In the genomic region with DNA sequence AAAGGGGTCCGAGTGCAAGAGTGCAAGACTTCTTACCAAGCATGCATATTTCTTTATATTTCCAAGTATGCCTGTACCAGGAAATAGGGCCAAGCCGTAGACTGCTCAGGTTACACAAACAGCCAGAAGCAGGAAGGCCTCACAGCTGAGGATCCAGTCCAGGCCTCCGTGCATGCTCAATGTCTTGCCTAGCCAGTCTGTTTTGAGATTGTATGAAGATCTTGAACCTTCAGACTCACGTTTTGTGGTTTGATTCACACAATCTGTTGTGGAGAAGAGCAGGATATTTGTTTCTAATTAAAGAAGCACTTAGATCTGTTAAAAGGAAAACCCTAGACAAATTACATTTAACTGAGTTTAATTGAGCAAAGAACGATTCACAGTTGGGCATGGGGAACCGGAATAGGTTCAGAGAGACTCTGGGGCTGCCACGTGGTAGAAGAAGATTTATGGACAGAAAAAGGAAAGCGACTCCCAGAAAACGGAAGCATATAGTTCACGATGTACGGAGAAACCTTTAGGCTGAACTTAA, we compare ENCODE assay signal across 8 cellular contexts. TPM values are rescaled to one million over a fixed set of nuclear protein-coding genes. Genes with fewer than 3 reads are reported as not detected.
DNase-seq lines count a peak whose midpoint lies in the region; ATAC-seq and TF ChIP-seq lines count a peak whose summit lies in the region.

No MANE protein-coding gene starts in this region.

- H3K27ac ChIP-seq in SJCRH30 (peak overlapping the region; percentile 87), duodenal mucosa (ENCODE audit: low read depth, low read length) (peak overlapping the region; percentile 83), urinary bladder (ENCODE audit: low read depth) (peak overlapping the region; percentile 14)

- TF ChIP-seq RAD21 in Ishikawa (IDR thresholded peaks at IDR 0.05; ENCODE audit: low read depth), result no peak

- ATAC-seq in HG03159 (IDR thresholded peaks at IDR 0.05; ENCODE audit: unreplicated experiment) (no peak), HG03469 (IDR thresholded peaks at IDR 0.05; ENCODE audit: unreplicated experiment) (no peak)

- H3K27me3 ChIP-seq in SJCRH30 (no peaks in the 10 kb centered on the region), duodenal mucosa (ENCODE audit: control insufficient read depth in 1 of 2, insufficient read depth in 2 of 2, low read length in 2 of 2) (no peaks in the 10 kb centered on the region), mononuclear cell (ENCODE audit: insufficient read depth, low read length) (no peaks in the 10 kb centered on the region)

- no peaks in the 10 kb centered on the region for H3K36me3 ChIP-seq in SJCRH30
- H3K36me3 ChIP-seq in duodenal mucosa (ENCODE audit: control insufficient read depth in 1 of 2, insufficient read depth in 2 of 2, low read length in 2 of 2), result peaks cover 0 to 1% of the 10 kb centered on the region in 2 donors
- no peaks in the 10 kb centered on the region for H3K36me3 ChIP-seq in urinary bladder (ENCODE audit: insufficient read depth)

- H3K4me3 ChIP-seq in SJCRH30, result peak overlapping the region; percentile 68
- H3K4me3 ChIP-seq in duodenal mucosa (ENCODE audit: low read depth in 1 of 2, low read length in 2 of 2), result peak overlapping the region; percentile 86 to 94
- peak overlapping the region; percentile 68 for H3K4me3 ChIP-seq in mononuclear cell (ENCODE audit: low read length)
- H3K4me3 ChIP-seq in urinary bladder (ENCODE audit: low read depth, low read length), result peak overlapping the region; percentile 39

- H3K9me3 ChIP-seq in SJCRH30 (replicated peaks) (no peaks in the 10 kb centered on the region), duodenal mucosa (ENCODE audit: control insufficient read depth in 1 of 2, low read length in 2 of 2) (no peaks in the 10 kb centered on the region), mononuclear cell (ENCODE audit: low read depth, low read length) (no peaks in the 10 kb centered on the region)

- WGBS in urinary bladder, result 28% methylated on average over 11 of the region's 11 CpGs

- H3K4me1 ChIP-seq in SJCRH30, result peaks cover 4% of the 10 kb centered on the region; the same call in 1 of the 2 replicates
- H3K4me1 ChIP-seq in duodenal mucosa (ENCODE audit: control insufficient read depth in 1 of 2, insufficient read depth in 2 of 2, low read length in 2 of 2), result peaks cover 56 to 58% of the 10 kb centered on the region in 2 donors
- H3K4me1 ChIP-seq in mononuclear cell (ENCODE audit: insufficient read depth, low read length), result peaks cover 27% of the 10 kb centered on the region
- no peaks in the 10 kb centered on the region for H3K4me1 ChIP-seq in urinary bladder (ENCODE audit: insufficient read depth)

- peak overlapping the region; percentile 76 to 83 for H3K9ac ChIP-seq in duodenal mucosa (ENCODE audit: low read depth in 1 of 2, low read length in 2 of 2)

- DNase-seq in ELF-1 (ENCODE audit: low read depth, low spot score), result peak; percentile 44
- peak; percentile 59 to 75 for DNase-seq in SJCRH30

- no peak for TF ChIP-seq EP300 in Ishikawa (IDR thresholded peaks at IDR 0.05; ENCODE audit: borderline replicate concordance)

TF ChIP-seq in Ishikawa, 13 proteins besides CTCF, POLR2A, EP300 and RAD21:
- TF ChIP-seq TCF12 (IDR thresholded peaks at IDR 0.05; ENCODE audit: low read depth) (no peak), MAX (IDR thresholded peaks at IDR 0.05) (peak; percentile 54)
TF ChIP-seq in Ishikawa: peak in this region for 1.

RNA-seq across cellular contexts. Expression of gene MGST2, which starts 1.2 kb away (rescaled TPM):
- 27.2 and 31.2 TPM in 2 replicates for total RNA-seq in SJCRH30 (2014; rRNA removed; shearing (Covaris generic))
- total RNA-seq in mononuclear cell (9.2 TPM), urinary bladder (51.8 TPM)
- polyA plus RNA-seq in urinary bladder, result 69.1 TPM

Comparison
In these comparisons a context has a peak if more than half of its experiments do, and no peak if none do; other contexts are left out.
1. H3K27ac ChIP-seq: peak in every context shown above with its lines; median percentile 87 in SJCRH30; 83 in duodenal mucosa; 14 in urinary bladder.
2. H3K4me3 ChIP-seq: peak in every context shown above with its lines; median percentile 90 in duodenal mucosa; 68 in SJCRH30; 68 in mononuclear cell; 39 in urinary bladder.